In the genomic region with DNA sequence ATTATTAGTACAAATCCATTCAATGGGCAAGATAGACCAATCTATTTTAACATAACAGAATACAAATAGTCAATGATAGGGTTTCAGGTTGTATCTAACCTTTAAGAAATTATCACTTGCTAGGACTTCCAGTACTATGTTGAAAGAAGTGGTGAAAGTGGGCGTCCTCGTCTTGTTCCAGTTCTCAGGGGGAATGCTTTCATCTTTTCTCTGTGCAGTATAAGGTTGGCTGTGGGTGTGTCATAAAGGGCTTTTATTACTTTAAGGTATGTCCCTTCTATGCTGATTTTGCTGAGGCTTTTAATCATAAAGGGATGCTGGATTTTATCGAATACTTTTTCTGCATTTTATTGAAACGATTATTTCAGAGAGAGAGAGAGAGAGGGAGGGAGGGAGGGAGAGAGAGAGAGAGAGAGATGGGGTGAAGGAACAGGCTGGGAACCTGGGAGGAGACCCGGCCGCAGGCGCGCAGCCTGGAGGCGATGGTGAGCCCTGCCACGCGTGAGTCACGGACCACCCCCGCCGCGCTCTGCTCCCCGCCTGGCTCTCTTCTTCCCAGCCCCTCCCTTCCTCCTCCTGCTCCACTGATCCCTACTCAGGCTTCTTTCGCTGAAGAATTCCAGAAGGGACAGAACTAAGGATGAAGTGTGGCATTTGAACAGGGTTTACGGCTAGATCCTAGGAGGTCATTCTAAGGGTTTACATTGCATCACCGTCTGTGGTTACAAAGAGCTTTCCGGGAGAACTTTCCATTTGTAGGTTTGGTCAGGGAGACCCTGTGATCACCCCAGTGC, we compare ENCODE assay signal across 14 cellular contexts. TPM values are rescaled to one million over a fixed set of nuclear protein-coding genes. Genes with fewer than 3 reads are reported as not detected.
DNase-seq lines count a peak whose midpoint lies in the region; ATAC-seq, FAIRE-seq and TF ChIP-seq lines count a peak whose summit lies in the region.
"Had no signal": no experiment of that assay in that cellular context is flagged by ENCODE, and none has a peak within 500 bp of the region (broad histone marks: within the 10 kb centered on the region; RNA-seq: fewer than 3 reads in every experiment).

No MANE protein-coding gene starts in this region.

- no peak for TF ChIP-seq CTCF in Calu3 (IDR thresholded peaks at IDR 0.05; ENCODE audit: unreplicated experiment)

- intact Hi-C loops in Calu3 (cut with micrococcal nuclease; ENCODE audit: unreplicated experiment) (no loop called here), cardiac septum (cut with DNase I) (no loop called here)

- no peak for ATAC-seq in HG02763 (IDR thresholded peaks at IDR 0.05; ENCODE audit: unreplicated experiment)
- ATAC-seq: stimulated activated naive B cell treated with anti-CD40 and anti-IgM and Interleukin-4, amounts not matched to agents 10 μg/mL and 1 μg/mL and 100 μg/mL, for 72 hours had no signal

- DNase-seq in Calu3 (peak; percentile 35), HTR-8/SVneo (ENCODE audit: insufficient read length, low spot score) (no peak), astrocyte of the hippocampus (ENCODE audit: low read depth, low spot score) (peak; percentile 43), islet precursor cell (peak; percentile 68), NCI-H2196 treated with DMSO at 0.1 percent for 48 hours (lab: John Stamatoyannopoulos, UW; ENCODE audit: unreplicated experiment) (no peak), NCI-H1694 treated with DMSO at 0.1 percent for 48 hours (lab: John Stamatoyannopoulos, UW) (no peak), cardiac septum (ENCODE audit: low spot score) (no peak)
- DNase-seq: activated B cell treated with CpG ODN at 0.5 μM for 24 hours; activated gamma-delta T cell; CD8-positive, alpha-beta memory T cell; NCI-H2227 treated with DMSO at 0.1 percent for 48 hours; SHP77; stimulated activated naive B cell treated with anti-CD40 and anti-IgM and Interleukin-4, amounts not matched to agents 10 μg/mL and 1 μg/mL and 100 μg/mL, for 72 hours had no signal

- FAIRE-seq in HTR-8/SVneo (lab: Jason Lieb, UNC), result peak; percentile 13

- H3K9me3 Mint-ChIP-seq in Calu3 (ENCODE audit: low read depth, unreplicated experiment), result no peaks in the 10 kb centered on the region
- H3K9me3 Mint-ChIP-seq: activated B cell treated with CpG ODN at 0.5 μM for 24 hours; stimulated activated naive B cell treated with anti-CD40 and anti-IgM and Interleukin-4, amounts not matched to agents 10 μg/mL and 1 μg/mL and 100 μg/mL, for 72 hours had no signal

- no peak overlapping the region for H3K4me3 Mint-ChIP-seq in Calu3 (ENCODE audit: low read depth, unreplicated experiment)
- H3K4me3 Mint-ChIP-seq: activated B cell treated with CpG ODN at 0.5 μM for 24 hours; CD8-positive, alpha-beta memory T cell; stimulated activated naive B cell treated with anti-CD40 and anti-IgM and Interleukin-4, amounts not matched to agents 10 μg/mL and 1 μg/mL and 100 μg/mL, for 72 hours had no signal

- BruUV-seq in Calu3 (replicated peaks; lab: Mats Ljungman, UMichigan), result no TSS peak

- peaks cover 100% of the 10 kb centered on the region for H3K27me3 Mint-ChIP-seq in Calu3 (ENCODE audit: unreplicated experiment)

- no peaks in the 10 kb centered on the region for H3K36me3 Mint-ChIP-seq in Calu3 (ENCODE audit: insufficient read depth, unreplicated experiment)
- H3K36me3 Mint-ChIP-seq: CD8-positive, alpha-beta memory T cell; stimulated activated naive B cell treated with anti-CD40 and anti-IgM and Interleukin-4, amounts not matched to agents 10 μg/mL and 1 μg/mL and 100 μg/mL, for 72 hours had no signal

- no peak overlapping the region for H3K27ac Mint-ChIP-seq in Calu3 (ENCODE audit: unreplicated experiment)
- H3K27ac Mint-ChIP-seq: activated B cell treated with CpG ODN at 0.5 μM for 24 hours; stimulated activated naive B cell treated with anti-CD40 and anti-IgM and Interleukin-4, amounts not matched to agents 10 μg/mL and 1 μg/mL and 100 μg/mL, for 72 hours had no signal

- no peaks in the 10 kb centered on the region for H3K4me1 Mint-ChIP-seq in Calu3 (ENCODE audit: low read depth, unreplicated experiment)

- CTCF ChIA-PET in Calu3 (lab: Charles Lee), result no interaction called here

RNA-seq across cellular contexts. Expression of gene HLA-E, which starts 45.5 kb away (rescaled TPM):
- 161 and 230 TPM in 2 replicates for total RNA-seq in Calu3 (2022)
- total RNA-seq in cardiac septum, result 126 TPM

Comparison
In these comparisons a context has a peak if more than half of its experiments do, and no peak if none do; other contexts are left out.
1. DNase-seq: peak in Calu3 (single experiment), astrocyte of the hippocampus (single experiment) and islet precursor cell (single experiment); none in HTR-8/SVneo (single experiment), NCI-H2196 treated with DMSO at 0.1 percent for 48 hours (single experiment), NCI-H1694 treated with DMSO at 0.1 percent for 48 hours (single experiment) and cardiac septum (single experiment).